25 cellular contexts compared by ENCODE assay signal in genomic region chr2:200856806-200857205, GRCh38. TPM values are rescaled to one million over a fixed set of nuclear protein-coding genes. Genes with fewer than 3 reads are reported as not detected.
DNase-seq lines count a peak whose midpoint lies in the region; ATAC-seq, FAIRE-seq and TF ChIP-seq lines count a peak whose summit lies in the region.
"Had no signal": no experiment of that assay in that cellular context is flagged by ENCODE, and none has a peak within 500 bp of the region (broad histone marks: within the 10 kb centered on the region; RNA-seq: fewer than 3 reads in every experiment).

No MANE protein-coding gene starts in this region.

- H2AFZ ChIP-seq in astrocyte (ENCODE audit: low read depth, low read length) = no peak overlapping the region

- FAIRE-seq in astrocyte (lab: Jason Lieb, UNC) = no peak
- FAIRE-seq: GM12891, kidney had no signal

- H3K9me3 Mint-ChIP-seq in CD14-positive monocyte = peaks cover 0 to 2% (median 0%) of the 10 kb centered on the region in 7 donors
- H3K9me3 Mint-ChIP-seq in CD4-positive, CD25-positive, alpha-beta regulatory T cell = peaks cover 0 to under 1% (median 0%) of the 10 kb centered on the region in 7 donors
- H3K9me3 Mint-ChIP-seq in astrocyte (ENCODE audit: unreplicated experiment) = no peaks in the 10 kb centered on the region
- H3K9me3 Mint-ChIP-seq: dendritic cell treated with granulocyte-macrophage colony-stimulating factor and Interleukin-4, amounts not matched to agents 40 ng/mL and 50 ng/mL, for 4 days had no signal

- no peak overlapping the region for H3K4me2 ChIP-seq in astrocyte (ENCODE audit: low read length)

- peaks cover 40% of the 10 kb centered on the region for H3K4me1 ChIP-seq in CD4-positive, CD25-positive, alpha-beta regulatory T cell (ENCODE audit: control insufficient read depth, insufficient read depth, low read length, poor library complexity, severe bottlenecking)
- H3K4me1 ChIP-seq in astrocyte (ENCODE audit: insufficient read depth, low read length) = peaks cover 20% of the 10 kb centered on the region

- no peak for TF ChIP-seq CTCF in CD14-positive monocyte (IDR thresholded peaks at IDR 0.05)
- no peak for TF ChIP-seq CTCF in astrocyte (IDR thresholded peaks at IDR 0.05; ENCODE audit: insufficient read depth, low read depth, low read length)

- DNase-seq in CD14-positive monocyte (ENCODE audit: low spot score) (no peak), astrocyte (ENCODE audit: low read depth) (no peak), DMS153 treated with DMSO at 0.1 percent for 48 hours (lab: John Stamatoyannopoulos, UW; ENCODE audit: unreplicated experiment) (no peak), NCI-H1436 (lab: John Stamatoyannopoulos, UW) (no peak)
- DNase-seq in CD4-positive, CD25-positive, alpha-beta regulatory T cell = no peak
- DNase-seq: activated CD4-positive, CD25-positive, alpha-beta regulatory T cell; activated CD8-positive, alpha-beta memory T cell treated with anti-CD3 and anti-CD28 coated beads, Interleukin-2, amount 10 ng/mL, durations not matched to agents 7 days and 5 days; activated gamma-delta T cell treated with Interleukin-2 at 50 U/mL for 16 hours; amygdala; DND-41; HCEC 1CT; IMR-90; kidney; lower lobe of right lung; NCI-H1105 treated with DMSO at 0.1 percent for 48 hours; NCI-H2081; NCI-H82; nucleus accumbens; stimulated activated CD4-positive, alpha-beta T cell treated with anti-CD3 and anti-CD28 coated beads, Interleukin-2, amount 100 ng/mL, for 24 hours; stimulated activated naive CD4-positive, alpha-beta T cell; tibial artery had no signal

- H3K36me3 Mint-ChIP-seq in CD14-positive monocyte = peaks cover 83 to 97% of the 10 kb centered on the region in 2 donors
- H3K36me3 Mint-ChIP-seq in CD4-positive, CD25-positive, alpha-beta regulatory T cell = peaks cover 68% of the 10 kb centered on the region
- peaks cover 37% of the 10 kb centered on the region for H3K36me3 Mint-ChIP-seq in astrocyte (ENCODE audit: low read depth, unreplicated experiment)

- no peak overlapping the region for H3K4me3 ChIP-seq in CD4-positive, CD25-positive, alpha-beta regulatory T cell (ENCODE audit: low read depth, low read length)
- H3K4me3 ChIP-seq in astrocyte (ENCODE audit: insufficient read depth, low read depth, low read length) = no peak overlapping the region
- H3K4me3 ChIP-seq: lower lobe of right lung, skin epidermis, tibial artery had no signal

- peaks cover 99% of the 10 kb centered on the region for H3K36me3 ChIP-seq in CD4-positive, CD25-positive, alpha-beta regulatory T cell (ENCODE audit: control insufficient read depth, insufficient read depth, low read length)
- H3K36me3 ChIP-seq in astrocyte (ENCODE audit: insufficient read depth, low read length) = peaks cover 84% of the 10 kb centered on the region

- intact Hi-C loops in CD14-positive monocyte (cut with micrococcal nuclease) = no loop called here

- H3K27ac ChIP-seq in CD4-positive, CD25-positive, alpha-beta regulatory T cell (ENCODE audit: insufficient read depth, low read length, poor library complexity, severe bottlenecking) = no peak overlapping the region
- H3K27ac ChIP-seq in astrocyte (ENCODE audit: low read depth, low read length) = no peak overlapping the region
- H3K27ac ChIP-seq: lower lobe of right lung, skin epidermis, tibial artery had no signal

- H3K9me3 ChIP-seq in CD4-positive, CD25-positive, alpha-beta regulatory T cell (ENCODE audit: control insufficient read depth in 2 of 2, low read length in 2 of 2) = no peaks in the 10 kb centered on the region
- H3K9me3 ChIP-seq in astrocyte (ENCODE audit: insufficient read depth, low read depth, low read length) = no peaks in the 10 kb centered on the region
- H3K9me3 ChIP-seq: lower lobe of right lung, tibial artery had no signal

- H3K27me3 ChIP-seq in CD4-positive, CD25-positive, alpha-beta regulatory T cell (ENCODE audit: control insufficient read depth, insufficient read depth, low read length) = no peaks in the 10 kb centered on the region
- no peaks in the 10 kb centered on the region for H3K27me3 ChIP-seq in astrocyte (ENCODE audit: insufficient read depth, low read length)
- H3K27me3 ChIP-seq: tibial artery had no signal

- no peak overlapping the region for H3K9ac ChIP-seq in astrocyte (ENCODE audit: low read length)

- H3K27me3 Mint-ChIP-seq in CD14-positive monocyte (ENCODE audit: low read depth in 3 of 3) (no peaks in the 10 kb centered on the region), astrocyte (ENCODE audit: low read depth, unreplicated experiment) (no peaks in the 10 kb centered on the region)
- H3K27me3 Mint-ChIP-seq in CD4-positive, CD25-positive, alpha-beta regulatory T cell = no peaks in the 10 kb centered on the region
- H3K27me3 Mint-ChIP-seq: activated CD8-positive, alpha-beta memory T cell treated with anti-CD3 and anti-CD28 coated beads, Interleukin-2, amount 10 ng/mL, durations not matched to agents 7 days and 5 days; dendritic cell treated with granulocyte-macrophage colony-stimulating factor and Interleukin-4, amounts not matched to agents 40 ng/mL and 50 ng/mL, for 4 days had no signal

- H3K27ac Mint-ChIP-seq in CD14-positive monocyte (peak overlapping the region in 4 of 7 donors; percentile 43 to 63 (median 59)), astrocyte (ENCODE audit: unreplicated experiment) (peak overlapping the region; percentile 41)
- H3K27ac Mint-ChIP-seq in CD4-positive, CD25-positive, alpha-beta regulatory T cell = peak overlapping the region in 1 of 3 donors; percentile 84
- H3K27ac Mint-ChIP-seq: activated CD8-positive, alpha-beta memory T cell treated with anti-CD3 and anti-CD28 coated beads, Interleukin-2, amount 10 ng/mL, durations not matched to agents 7 days and 5 days; dendritic cell treated with granulocyte-macrophage colony-stimulating factor and Interleukin-4, amounts not matched to agents 40 ng/mL and 50 ng/mL, for 4 days had no signal

- peaks cover 89% of the 10 kb centered on the region for H4K20me1 ChIP-seq in astrocyte (ENCODE audit: insufficient read depth, low read length)

- H3K4me3 Mint-ChIP-seq in CD14-positive monocyte = no peak overlapping the region
- H3K4me3 Mint-ChIP-seq in CD4-positive, CD25-positive, alpha-beta regulatory T cell = peak overlapping the region in 3 of 4 donors; percentile 39 to 63 (median 39)
- H3K4me3 Mint-ChIP-seq in astrocyte (ENCODE audit: unreplicated experiment) = no peak overlapping the region
- H3K4me3 Mint-ChIP-seq: activated CD8-positive, alpha-beta memory T cell treated with anti-CD3 and anti-CD28 coated beads, Interleukin-2, amount 10 ng/mL, durations not matched to agents 7 days and 5 days; dendritic cell treated with granulocyte-macrophage colony-stimulating factor and Interleukin-4, amounts not matched to agents 40 ng/mL and 50 ng/mL, for 4 days had no signal

- ATAC-seq in CD4-positive, CD25-positive, alpha-beta regulatory T cell (ENCODE audit: low read depth in 2 of 2) = no peak
- ATAC-seq: activated CD8-positive, alpha-beta memory T cell treated with anti-CD3 and anti-CD28 coated beads, Interleukin-2, amount 10 ng/mL, durations not matched to agents 7 days and 5 days; lower lobe of right lung; Right ventricle myocardium inferior had no signal

- peaks cover 19% of the 10 kb centered on the region for H3K4me1 Mint-ChIP-seq in CD14-positive monocyte
- H3K4me1 Mint-ChIP-seq in CD4-positive, CD25-positive, alpha-beta regulatory T cell = peaks cover 28 to 74% (median 49%) of the 10 kb centered on the region in 4 donors
- H3K4me1 Mint-ChIP-seq in astrocyte (ENCODE audit: low read depth, unreplicated experiment) = peaks cover 15% of the 10 kb centered on the region

- H3K79me2 ChIP-seq in astrocyte (ENCODE audit: insufficient read depth, low read length) = peaks cover 57% of the 10 kb centered on the region

RNA-seq across cellular contexts. Expression of gene CLK1, which starts 7.7 kb away (rescaled TPM):
- 1 to 10 TPM; 7.5 to 8.2 TPM for polyA plus RNA-seq in CD14-positive monocyte
- total RNA-seq in CD4-positive, CD25-positive, alpha-beta regulatory T cell = 1,274 TPM
- 10 to 100 TPM; 36.5 to 54.5 (median 42.3) TPM for polyA plus RNA-seq in CD4-positive, CD25-positive, alpha-beta regulatory T cell
- 46.2 and 48.9 TPM in 2 replicates for total RNA-seq in astrocyte

RNA-seq across cellular contexts. Expression of gene PPIL3, which starts 32.1 kb away (rescaled TPM):
- 10 to 100 TPM; 12.3 to 20.4 TPM for polyA plus RNA-seq in CD14-positive monocyte
- 29.1 TPM for total RNA-seq in CD4-positive, CD25-positive, alpha-beta regulatory T cell
- 10 to 100 TPM; 15.3 to 45.4 (median 34.6) TPM for polyA plus RNA-seq in CD4-positive, CD25-positive, alpha-beta regulatory T cell
- total RNA-seq in astrocyte = 34.6 and 34.8 TPM in 2 replicates

RNA-seq across cellular contexts. Expression of gene NIF3L1, which starts 32.4 kb away (rescaled TPM):
- polyA plus RNA-seq in CD14-positive monocyte = 10 to 100 TPM; 16.9 to 18.0 TPM
- 9.9 TPM for total RNA-seq in CD4-positive, CD25-positive, alpha-beta regulatory T cell
- polyA plus RNA-seq in CD4-positive, CD25-positive, alpha-beta regulatory T cell = 10 to 100 TPM; 22.6 to 30.0 (median 24.3) TPM
- 17.4 and 17.8 TPM in 2 replicates for total RNA-seq in astrocyte

RNA-seq across cellular contexts. Expression of gene BZW1, which starts 45.1 kb away (rescaled TPM):
- 100 to 1,000 TPM; 202 to 221 TPM for polyA plus RNA-seq in CD14-positive monocyte
- total RNA-seq in CD4-positive, CD25-positive, alpha-beta regulatory T cell = 261 TPM
- polyA plus RNA-seq in CD4-positive, CD25-positive, alpha-beta regulatory T cell = 100 to 1,000 TPM; 181 to 253 (median 221) TPM
- total RNA-seq in astrocyte = 311 and 322 TPM in 2 replicates

Comparison
In these comparisons a context has a peak if more than half of its experiments do, and no peak if none do; other contexts are left out.
1. H3K4me3 Mint-ChIP-seq: peak in CD4-positive, CD25-positive, alpha-beta regulatory T cell (3 of 4); none in CD14-positive monocyte (0 of 2) and astrocyte (single experiment).
2. RNA of gene CLK1, which starts 7.7 kb away (total RNA-seq): 1,274 TPM in CD4-positive, CD25-positive, alpha-beta regulatory T cell (single experiment); 46.2 to 48.9 TPM in astrocyte; every median in the first group is over 10 times any median in the second.